Comparison of ENCODE assay signal across 9 cellular contexts in the genomic region with DNA sequence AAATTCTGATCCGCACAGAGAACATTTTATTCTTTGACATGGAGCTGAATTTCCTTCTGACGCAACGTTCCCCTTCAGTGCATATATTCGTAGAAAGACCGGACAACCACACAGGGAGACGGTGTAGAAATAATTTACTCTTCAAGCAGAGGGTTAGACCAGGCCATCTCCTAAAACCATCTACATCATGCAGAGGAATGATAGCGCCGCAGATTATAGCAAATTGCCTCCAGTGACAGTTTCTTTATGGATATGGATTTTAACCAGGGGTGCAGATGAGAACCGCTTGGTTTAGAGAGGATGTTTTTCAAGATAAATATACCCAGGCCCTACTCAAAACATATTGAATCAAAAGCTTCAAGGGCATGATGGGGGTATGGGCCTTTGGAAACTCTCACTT.
"Had no signal": no experiment of that assay in that cellular context is flagged by ENCODE, and none has a peak within 500 bp of the region (broad histone marks: within the 10 kb centered on the region; RNA-seq: fewer than 3 reads in every experiment).

No MANE protein-coding gene starts in this region.

- H3K4me3 ChIP-seq: GM23248, GM23338, HAP-1 had no signal

- ATAC-seq: GM23338, HCT116 had no signal

- H3K27ac ChIP-seq: GM23248 had no signal

- DNase-seq: GM23248, GOT3, H7, H9, HCEC 1CT, HFFc6 had no signal

- H2AFZ ChIP-seq: GM23248, GM23338 had no signal

- H3K4me1 ChIP-seq: HAP-1 had no signal

- H3K9me3 ChIP-seq: HAP-1 had no signal

- H3K36me3 ChIP-seq: HAP-1 had no signal

- H3K9ac ChIP-seq: GM23248 had no signal

- H3K4me2 ChIP-seq: GM23338 had no signal
